8 cellular contexts compared by ENCODE assay signal in the genomic region with DNA sequence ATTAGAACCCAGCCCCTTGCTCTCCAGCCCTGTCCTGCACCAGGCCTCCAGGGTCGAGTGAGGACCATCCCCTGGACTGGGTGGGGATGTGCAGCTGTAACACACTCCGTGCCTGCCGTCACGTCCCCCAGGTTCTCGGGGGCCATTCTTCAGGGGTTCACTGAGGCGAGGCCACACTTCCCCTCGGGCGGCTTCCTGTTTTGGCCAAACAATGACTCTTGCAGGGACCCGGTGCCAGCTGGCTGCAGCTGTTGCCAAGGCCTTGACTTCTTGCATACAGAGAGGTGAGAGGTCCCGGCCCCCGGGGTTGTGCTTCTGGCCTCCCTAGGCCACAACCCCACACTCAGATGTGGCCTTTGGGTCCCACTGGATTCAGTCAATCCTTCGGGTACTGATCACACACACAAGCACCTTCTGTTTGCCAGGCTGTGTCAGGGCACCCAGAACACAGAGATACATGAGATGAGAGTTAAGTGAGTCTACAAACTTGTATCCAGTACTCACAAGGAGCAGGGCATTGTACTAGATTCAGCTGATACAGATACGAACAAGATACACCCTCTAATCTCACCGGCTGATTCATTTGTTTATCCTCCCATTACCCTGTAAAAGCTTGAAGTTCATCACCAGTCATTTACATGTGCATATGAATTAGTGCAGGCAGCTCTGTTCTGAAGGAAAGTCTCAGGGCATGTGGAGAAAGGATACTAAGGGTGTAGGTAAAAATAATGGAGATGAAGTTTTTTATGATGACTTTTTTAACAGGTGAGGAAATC. TPM values are rescaled to one million over a fixed set of nuclear protein-coding genes. Genes with fewer than 3 reads are reported as not detected.
DNase-seq lines count a peak whose midpoint lies in the region; ATAC-seq and TF ChIP-seq lines count a peak whose summit lies in the region.

No MANE protein-coding gene starts in this region.

- DNase-seq in activated naive CD4-positive, alpha-beta T cell treated with anti-CD3 and anti-CD28 coated beads, Interleukin-2, amount 10 ng/mL, durations not matched to agents 7 days and 5 days = peak; percentile 20
- DNase-seq in activated naive CD4-positive, alpha-beta T cell (lab: John Stamatoyannopoulos, UW) = no peak
- DNase-seq in adrenal gland (peak; percentile 47 to 80 (median 68)), transverse colon (peak; percentile 32), NCI-H1105 treated with DMSO at 0.1 percent for 48 hours (lab: John Stamatoyannopoulos, UW) (no peak), epidermal melanocyte (ENCODE audit: insufficient read length, low spot score) (no peak), NCI-H345 treated with DMSO at 0.1 percent for 48 hours (lab: John Stamatoyannopoulos, UW; ENCODE audit: unreplicated experiment) (no peak)

- CTCF ChIA-PET in activated naive CD4-positive, alpha-beta T cell treated with anti-CD3 and anti-CD28 coated beads, Interleukin-2, amount 10 ng/mL, durations not matched to agents 7 days and 5 days (lab: Charles Lee) = no interaction called here

- ATAC-seq in HG03097 (IDR thresholded peaks at IDR 0.05; ENCODE audit: low FRiP score, unreplicated experiment) = peak; percentile 81

- no peak for TF ChIP-seq POLR2A in adrenal gland (IDR thresholded peaks at IDR 0.05)
- no peak for TF ChIP-seq POLR2A in transverse colon (IDR thresholded peaks at IDR 0.05)

- TF ChIP-seq CTCF in adrenal gland (IDR thresholded peaks at IDR 0.05) (no peak), transverse colon (IDR thresholded peaks at IDR 0.05) (no peak)

- 35 to 44% (median 40%) methylated on average over 4 to 14 of the region's 14 CpGs for WGBS in adrenal gland, 4 donors
- 60% methylated on average over 14 of the region's 14 CpGs; no CpG with 5 or more reads in 1 of the 2 donors for WGBS in transverse colon (ENCODE audit: low coverage in 1 of 2), 2 donors

- intact Hi-C loops in adrenal gland (cut with DNase I) (no loop called here), transverse colon (cut with DNase I; ENCODE audit: low total_unique reads) (no loop called here)

- no peaks in the 10 kb centered on the region for H3K9me3 ChIP-seq in adrenal gland (replicated peaks in 1 of 3)
- H3K9me3 ChIP-seq in transverse colon = no peaks in the 10 kb centered on the region

- peaks cover 69% of the 10 kb centered on the region for H3K27me3 Mint-ChIP-seq in activated naive CD4-positive, alpha-beta T cell treated with anti-CD3 and anti-CD28 coated beads, Interleukin-2, amount 10 ng/mL, durations not matched to agents 7 days and 5 days

- in situ Hi-C loops in transverse colon (cut with MboI; ENCODE audit: low pct_ligation_motif_present in 1 of 4, low pct_unique_long_range_greater_than_20kb in 1 of 4, low sequenced_read_pairs in 3 of 4) = no loop called here

- H3K4me3 ChIP-seq in adrenal gland = no peak overlapping the region
- no peak overlapping the region for H3K4me3 ChIP-seq in transverse colon

- H3K4me1 Mint-ChIP-seq in activated naive CD4-positive, alpha-beta T cell treated with anti-CD3 and anti-CD28 coated beads, Interleukin-2, amount 10 ng/mL, durations not matched to agents 7 days and 5 days = peaks cover 9% of the 10 kb centered on the region

- no peaks in the 10 kb centered on the region for H3K9me3 Mint-ChIP-seq in activated naive CD4-positive, alpha-beta T cell treated with anti-CD3 and anti-CD28 coated beads, Interleukin-2, amount 10 ng/mL, durations not matched to agents 7 days and 5 days

- H3K4me1 ChIP-seq in adrenal gland (replicated peaks in 1 of 2) (peaks cover 9 to 11% of the 10 kb centered on the region in 2 donors), transverse colon (peaks cover 0 to 6% (median 0%) of the 10 kb centered on the region in 4 donors)

- H3K4me3 Mint-ChIP-seq in activated naive CD4-positive, alpha-beta T cell treated with anti-CD3 and anti-CD28 coated beads, Interleukin-2, amount 10 ng/mL, durations not matched to agents 7 days and 5 days = no peak overlapping the region

- peak overlapping the region; percentile 46 for H3K27ac Mint-ChIP-seq in activated naive CD4-positive, alpha-beta T cell treated with anti-CD3 and anti-CD28 coated beads, Interleukin-2, amount 10 ng/mL, durations not matched to agents 7 days and 5 days

- no peak for TF ChIP-seq EP300 in transverse colon (IDR thresholded peaks at IDR 0.05; ENCODE audit: low read depth)

- H3K36me3 Mint-ChIP-seq in activated naive CD4-positive, alpha-beta T cell treated with anti-CD3 and anti-CD28 coated beads, Interleukin-2, amount 10 ng/mL, durations not matched to agents 7 days and 5 days = no peaks in the 10 kb centered on the region

- H3K36me3 ChIP-seq in adrenal gland (replicated peaks in 1 of 2) (no peaks in the 10 kb centered on the region), transverse colon (no peaks in the 10 kb centered on the region)

- H3K27me3 ChIP-seq in adrenal gland = no peaks in the 10 kb centered on the region
- no peaks in the 10 kb centered on the region for H3K27me3 ChIP-seq in transverse colon

- H3K27ac ChIP-seq in adrenal gland = peak overlapping the region in 1 of 5 donors; percentile 7
- no peak overlapping the region for H3K27ac ChIP-seq in transverse colon

RNA-seq across cellular contexts. Expression of gene LRRC32, which starts 32.9 kb away (rescaled TPM):
- total RNA-seq in adrenal gland = 100 to 1,000 TPM in 3 of 8 donors, 10 to 100 TPM in 5; 67.8 to 153 (median 92.6) TPM
- polyA plus RNA-seq in adrenal gland = 100 to 1,000 TPM in 2 of 3 donors, 10 to 100 TPM in 1; 63.7 to 389 (median 302) TPM
- 10 to 100 TPM in 1 of 4 donors, 1 to 10 TPM in 3; 5.1 to 11.5 (median 9.1) TPM for total RNA-seq in transverse colon

Comparison
In these comparisons a context has a peak if more than half of its experiments do, and no peak if none do; other contexts are left out.
1. DNase-seq: peak in activated naive CD4-positive, alpha-beta T cell treated with anti-CD3 and anti-CD28 coated beads, Interleukin-2, amount 10 ng/mL, durations not matched to agents 7 days and 5 days (single experiment), adrenal gland (7 of 7) and transverse colon (single experiment); none in activated naive CD4-positive, alpha-beta T cell (0 of 4), NCI-H1105 treated with DMSO at 0.1 percent for 48 hours (single experiment), epidermal melanocyte (single experiment) and NCI-H345 treated with DMSO at 0.1 percent for 48 hours (single experiment).
2. RNA of gene LRRC32, which starts 32.9 kb away (total RNA-seq): 67.8 to 153 TPM in adrenal gland; 5.1 to 11.5 TPM in transverse colon; every median in the first group is over 4 times any median in the second.